16 cellular contexts compared by ENCODE assay signal in the genomic region with DNA sequence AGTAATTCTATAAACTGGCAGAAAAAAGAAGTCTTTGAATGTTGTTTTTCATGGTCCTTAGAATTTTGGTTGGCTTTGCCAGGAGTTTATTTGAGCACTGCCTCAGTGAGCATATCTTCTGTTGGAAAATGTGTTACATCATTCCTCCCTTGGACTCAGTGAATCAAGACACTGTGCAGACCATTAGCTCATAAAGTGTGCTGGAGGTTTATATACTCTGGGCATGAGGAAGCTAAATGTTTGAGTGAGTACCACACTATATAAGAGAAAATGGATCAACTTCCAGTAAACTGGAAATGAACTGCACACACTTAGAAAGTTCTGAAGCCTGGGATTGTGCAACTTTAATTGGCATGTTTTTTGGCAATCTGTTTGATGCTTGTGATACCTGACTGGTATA.
DNase-seq lines count a peak whose midpoint lies in the region; ATAC-seq and TF ChIP-seq lines count a peak whose summit lies in the region.
"Had no signal": no experiment of that assay in that cellular context is flagged by ENCODE, and none has a peak within 500 bp of the region (broad histone marks: within the 10 kb centered on the region; RNA-seq: fewer than 3 reads in every experiment).

No MANE protein-coding gene starts in this region.

- peak; percentile 73 for DNase-seq in Caki2 (ENCODE audit: low read depth)
- DNase-seq in astrocyte of the hippocampus (ENCODE audit: low read depth, low spot score): peak; percentile 44
- DNase-seq in kidney glomerular epithelial cell (lab: John Stamatoyannopoulos, UW): peak; percentile 3
- DNase-seq in pons (ENCODE audit: low spot score): peak; percentile 49
- no peak for DNase-seq in ascending aorta (ENCODE audit: low spot score in 2 of 2)
- no peak for DNase-seq in endothelial cell (ENCODE audit: low spot score)
- DNase-seq in spleen: no peak
- DNase-seq: activated CD4-positive, alpha-beta memory T cell treated with anti-CD3 and anti-CD28 coated beads for 36 hours; activated gamma-delta T cell treated with Interleukin-2 at 50 U/mL for 16 hours; NCI-H1105 treated with DMSO at 0.1 percent for 48 hours; NCI-H510A; stimulated activated CD8-positive, alpha-beta memory T cell treated with anti-CD3 and anti-CD28 coated beads, Interleukin-4, amount 100 ng/mL, for 48 hours had no signal

- in situ Hi-C loops in Caki2 (cut with HindIII; ENCODE audit: low pct_unique_long_range_greater_than_20kb, low sequenced_read_pairs): no loop called here

- peaks cover 7% of the 10 kb centered on the region for H3K27me3 Mint-ChIP-seq in endothelial cell (ENCODE audit: unreplicated experiment)
- H3K27me3 Mint-ChIP-seq: activated CD4-positive, alpha-beta memory T cell treated with anti-CD3 and anti-CD28 coated beads for 36 hours; central memory CD8-positive, alpha-beta T cell; natural killer cell treated with Interleukin-12 subunit alpha and Interleukin-12 subunit beta and Interleukin-15 and Interleukin-18, amount 100 ng/mL, for 72 hours had no signal

- peak overlapping the region in 1 of 2 donors; percentile 13 for H3K4me3 ChIP-seq in ascending aorta
- no peak overlapping the region for H3K4me3 ChIP-seq in spleen

- TF ChIP-seq CTCF in ascending aorta (IDR thresholded peaks at IDR 0.05) (no peak), endothelial cell (IDR thresholded peaks at IDR 0.05; ENCODE audit: unreplicated experiment) (no peak), spleen (IDR thresholded peaks at IDR 0.05 in 8 of 11, conservative IDR thresholded peaks at IDR 0.05 in 3 of 11) (no peak)

- H3K36me3 Mint-ChIP-seq in endothelial cell (ENCODE audit: low read depth, unreplicated experiment): peaks cover 38% of the 10 kb centered on the region
- H3K36me3 Mint-ChIP-seq: activated CD4-positive, alpha-beta memory T cell treated with anti-CD3 and anti-CD28 coated beads for 36 hours; natural killer cell treated with Interleukin-12 subunit alpha and Interleukin-12 subunit beta and Interleukin-15 and Interleukin-18, amount 100 ng/mL, for 72 hours had no signal

- no peaks in the 10 kb centered on the region for H3K9me3 Mint-ChIP-seq in endothelial cell (ENCODE audit: unreplicated experiment)
- H3K9me3 Mint-ChIP-seq: activated CD4-positive, alpha-beta memory T cell treated with anti-CD3 and anti-CD28 coated beads for 36 hours; central memory CD8-positive, alpha-beta T cell; natural killer cell treated with Interleukin-12 subunit alpha and Interleukin-12 subunit beta and Interleukin-15 and Interleukin-18, amount 100 ng/mL, for 72 hours had no signal

- no peak for TF ChIP-seq POLR2A in spleen (IDR thresholded peaks at IDR 0.05)

- no peak overlapping the region for H3K4me3 Mint-ChIP-seq in endothelial cell (ENCODE audit: unreplicated experiment)
- H3K4me3 Mint-ChIP-seq: activated CD4-positive, alpha-beta memory T cell treated with anti-CD3 and anti-CD28 coated beads for 36 hours; central memory CD8-positive, alpha-beta T cell; natural killer cell treated with Interleukin-12 subunit alpha and Interleukin-12 subunit beta and Interleukin-15 and Interleukin-18, amount 100 ng/mL, for 72 hours had no signal

- ATAC-seq in HG02798 (IDR thresholded peaks at IDR 0.05; ENCODE audit: poor library complexity, unreplicated experiment): no peak
- ATAC-seq: esophagus mucosa; natural killer cell treated with Interleukin-12 subunit alpha and Interleukin-12 subunit beta and Interleukin-15 and Interleukin-18, amount 100 ng/mL, for 72 hours had no signal

- H3K4me1 ChIP-seq in ascending aorta: peaks cover 3 to 23% of the 10 kb centered on the region in 2 donors
- peaks cover 0 to 17% (median 6%) of the 10 kb centered on the region in 6 donors for H3K4me1 ChIP-seq in spleen

- no peaks in the 10 kb centered on the region for H3K36me3 ChIP-seq in ascending aorta
- no peaks in the 10 kb centered on the region for H3K36me3 ChIP-seq in spleen

- H3K27ac Mint-ChIP-seq in endothelial cell (ENCODE audit: unreplicated experiment): no peak overlapping the region
- H3K27ac Mint-ChIP-seq: activated CD4-positive, alpha-beta memory T cell treated with anti-CD3 and anti-CD28 coated beads for 36 hours; natural killer cell treated with Interleukin-12 subunit alpha and Interleukin-12 subunit beta and Interleukin-15 and Interleukin-18, amount 100 ng/mL, for 72 hours had no signal

- peak overlapping the region in 1 of 2 donors; percentile 45 for H3K27ac ChIP-seq in ascending aorta
- no peak overlapping the region for H3K27ac ChIP-seq in spleen

- intact Hi-C loops in ascending aorta (cut with DNase I): no loop called here
- intact Hi-C loops in spleen (cut with DNase I; ENCODE audit: low total_unique reads): no loop called here

- H3K27me3 ChIP-seq in ascending aorta: no peaks in the 10 kb centered on the region
- H3K27me3 ChIP-seq in spleen (replicated peaks in 1 of 7): no peaks in the 10 kb centered on the region

- H3K9me3 ChIP-seq in ascending aorta: no peaks in the 10 kb centered on the region
- H3K9me3 ChIP-seq in spleen: no peaks in the 10 kb centered on the region

- peaks cover 42% of the 10 kb centered on the region for H3K4me1 Mint-ChIP-seq in endothelial cell (ENCODE audit: unreplicated experiment)
- H3K4me1 Mint-ChIP-seq: central memory CD8-positive, alpha-beta T cell had no signal

Comparison
In these comparisons a context has a peak if more than half of its experiments do, and no peak if none do; other contexts are left out.
1. DNase-seq: peak in Caki2 (single experiment), astrocyte of the hippocampus (single experiment), kidney glomerular epithelial cell (single experiment) and pons (single experiment); none in ascending aorta (0 of 2), endothelial cell (single experiment) and spleen (single experiment).